ENCODE assay signal across 1 cellular context in genomic region chr5:140106101-140106500, GRCh38.
TF ChIP-seq lines count a peak whose summit lies in the region.

No MANE protein-coding gene starts in this region.

TF ChIP-seq in HCT116, 20 proteins besides CTCF, POLR2A, EP300 and RAD21 (continued from another document):
- TF ChIP-seq ZBTB33 (IDR thresholded peaks at IDR 0.05; ENCODE audit: extremely low read depth, insufficient replicate concordance, low read length) (no peak), CBX3 (IDR thresholded peaks at IDR 0.05; ENCODE audit: low read depth) (no peak), TCF7L2 (IDR thresholded peaks at IDR 0.05; ENCODE audit: borderline replicate concordance, extremely low read depth, insufficient read depth, insufficient read length) (no peak), EZH2phosphoT487 (IDR thresholded peaks at IDR 0.05; ENCODE audit: borderline replicate concordance) (no peak), FOSL1 (IDR thresholded peaks at IDR 0.05; ENCODE audit: low read depth) (no peak), ELF1 (IDR thresholded peaks at IDR 0.05; ENCODE audit: borderline replicate concordance, low read depth) (no peak), JUND (IDR thresholded peaks at IDR 0.05) (no peak), EZH2 (IDR thresholded peaks at IDR 0.05) (no peak), REST (IDR thresholded peaks at IDR 0.05; ENCODE audit: low read depth) (no peak), CEBPB (IDR thresholded peaks at IDR 0.05; ENCODE audit: low read depth) (no peak), ZFX (IDR thresholded peaks at IDR 0.05) (no peak), ZNF274 (IDR thresholded peaks at IDR 0.05; ENCODE audit: low read depth, low read length) (no peak), SP1 (IDR thresholded peaks at IDR 0.05; ENCODE audit: low read depth) (no peak), SIN3A (IDR thresholded peaks at IDR 0.05; ENCODE audit: low read depth) (no peak), POLR2AphosphoS5 (IDR thresholded peaks at IDR 0.05; ENCODE audit: low read depth, low read length) (no peak)
- TF ChIP-seq, protein P1, sequence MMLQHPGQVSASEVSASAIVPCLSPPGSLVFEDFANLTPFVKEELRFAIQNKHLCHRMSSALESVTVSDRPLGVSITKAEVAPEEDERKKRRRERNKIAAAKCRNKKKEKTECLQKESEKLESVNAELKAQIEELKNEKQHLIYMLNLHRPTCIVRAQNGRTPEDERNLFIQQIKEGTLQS (IDR thresholded peaks at IDR 0.05) = no peak
- TF ChIP-seq, protein P2, sequence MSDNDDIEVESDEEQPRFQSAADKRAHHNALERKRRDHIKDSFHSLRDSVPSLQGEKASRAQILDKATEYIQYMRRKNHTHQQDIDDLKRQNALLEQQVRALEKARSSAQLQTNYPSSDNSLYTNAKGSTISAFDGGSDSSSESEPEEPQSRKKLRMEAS (IDR thresholded peaks at IDR 0.05) = no peak
